Comparison of ENCODE assay signal across 8 cellular contexts in the genomic region with DNA sequence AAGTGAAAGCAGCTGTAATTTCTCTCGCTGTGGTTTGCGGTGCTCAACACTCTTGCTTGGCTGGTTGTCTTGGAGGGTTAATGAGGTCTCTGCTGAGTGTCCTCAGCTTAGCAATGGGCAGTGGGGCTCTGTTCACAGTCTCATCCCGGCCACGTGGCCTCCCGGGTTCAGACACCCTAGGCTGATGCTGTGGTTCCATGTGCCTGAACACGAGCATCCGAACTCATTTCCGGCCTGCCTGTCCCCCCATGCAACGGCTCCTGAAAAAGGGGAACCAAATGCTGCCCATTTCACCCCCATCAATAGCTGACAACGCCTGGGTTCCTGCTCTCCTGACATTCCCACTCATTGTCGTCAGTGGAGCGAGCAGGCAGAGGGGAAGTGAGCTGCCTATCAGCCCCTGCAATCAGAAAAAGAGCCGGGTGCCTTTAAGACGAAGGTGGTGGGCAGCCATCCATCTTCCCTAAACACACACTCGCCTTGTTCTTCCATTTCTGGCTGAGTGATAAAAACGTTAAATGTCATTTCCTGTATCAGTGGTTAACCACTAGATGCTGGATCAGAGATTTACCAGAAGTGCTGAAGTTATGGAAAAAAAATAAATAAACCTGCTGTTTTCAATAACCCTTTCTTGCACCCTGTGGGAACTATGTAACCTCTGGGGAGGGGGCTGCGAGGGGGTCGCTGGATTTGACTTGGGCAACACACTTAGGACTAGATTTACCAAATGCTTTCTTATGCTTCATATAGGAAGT.
DNase-seq lines count a peak whose midpoint lies in the region; ATAC-seq, FAIRE-seq and TF ChIP-seq lines count a peak whose summit lies in the region.

No MANE protein-coding gene starts in this region.

- H2AFZ ChIP-seq in HepG2 (ENCODE audit: low read length) (no peak overlapping the region), mesenchymal stem cell (ENCODE audit: low read depth, low read length) (no peak overlapping the region)

- H3K4me2 ChIP-seq in HepG2 (ENCODE audit: low read depth, low read length) (no peak overlapping the region), mesenchymal stem cell (ENCODE audit: low read length, poor library complexity, severe bottlenecking) (no peak overlapping the region)

- no peaks in the 10 kb centered on the region for H3K4me1 ChIP-seq in liver (ENCODE audit: control insufficient read depth in 4 of 4, insufficient read depth in 4 of 4, low read length in 3 of 4)
- H3K4me1 ChIP-seq in HepG2 (ENCODE audit: insufficient read depth, low read length) = no peaks in the 10 kb centered on the region
- peaks cover 21% of the 10 kb centered on the region for H3K4me1 ChIP-seq in mesenchymal stem cell (ENCODE audit: control insufficient read depth, insufficient read depth, low read depth, low read length)

- no peak overlapping the region for H3K23ac ChIP-seq in mesenchymal stem cell (ENCODE audit: low read length in 2 of 2)

- H3K9me3 Mint-ChIP-seq in stimulated activated naive B cell treated with anti-CD40 and anti-IgM and Interleukin-4, amounts not matched to agents 10 μg/mL and 1 μg/mL and 100 μg/mL, for 72 hours = peaks cover 2 to 4% of the 10 kb centered on the region in 2 donors

- H2AK5ac ChIP-seq in mesenchymal stem cell (ENCODE audit: low read length, severe bottlenecking) = peak overlapping the region; percentile 12

- peak overlapping the region; percentile 28 to 99 for H2BK12ac ChIP-seq in mesenchymal stem cell (ENCODE audit: low read length in 2 of 2)

- TF ChIP-seq POLR2A in HepG2 (IDR thresholded peaks at IDR 0.05; ENCODE audit: insufficient read depth in 1 of 2, low read depth in 2 of 2, low read length in 2 of 2) = no peak

- no peak overlapping the region for H2BK5ac ChIP-seq in mesenchymal stem cell (ENCODE audit: low read depth, low read length, poor library complexity, severe bottlenecking)

- no peak overlapping the region for H2BK15ac ChIP-seq in mesenchymal stem cell (ENCODE audit: low read depth, poor library complexity, severe bottlenecking)

- H3K27me3 ChIP-seq in liver (ENCODE audit: control insufficient read depth in 4 of 4, insufficient read depth in 4 of 4, low read length in 3 of 4) (no peaks in the 10 kb centered on the region), HepG2 (ENCODE audit: control insufficient read depth in 1 of 2, insufficient read depth in 2 of 2, low read length in 2 of 2) (peaks cover 4 to 28% of the 10 kb centered on the region in 2 experiments; a peak in 3 of 5 replicates), mesenchymal stem cell (ENCODE audit: control insufficient read depth in 1 of 2, insufficient read depth in 1 of 2, low read length in 2 of 2) (no peaks in the 10 kb centered on the region)

- DNase-seq in HepG2 (ENCODE audit: low spot score) (no peak), T-helper 2 cell (peak in 4 of 5 experiments; percentile 40 to 92 (median 62)), caudate nucleus (lab: John Stamatoyannopoulos, UW) (peak in 35 of 61 donors; percentile 6 to 65 (median 29)), mesenchymal stem cell (peak; percentile 62), SHP77 treated with DMSO at 0.1 percent for 48 hours (lab: John Stamatoyannopoulos, UW) (no peak)
- peak; percentile 76 for DNase-seq in stimulated activated naive B cell treated with anti-CD40 and anti-IgM and Interleukin-4, amounts not matched to agents 10 μg/mL and 1 μg/mL and 100 μg/mL, for 72 hours

- no TSS peak for BruUV-seq in HepG2 (replicated peaks; lab: Mats Ljungman, UMichigan)

- TF ChIP-seq RAD21 in liver (IDR thresholded peaks at IDR 0.05) (peak in 1 of 2 donors; percentile 11), HepG2 (CRISPR knock-in tag; IDR thresholded peaks at IDR 0.05) (no peak)

- peak overlapping the region; percentile 80 for H4K91ac ChIP-seq in mesenchymal stem cell (ENCODE audit: low read length)

- H3K9me3 ChIP-seq in liver (ENCODE audit: control insufficient read depth in 4 of 4, low read length in 3 of 4) (no peaks in the 10 kb centered on the region), HepG2 (ENCODE audit: low read length) (no peaks in the 10 kb centered on the region), mesenchymal stem cell (ENCODE audit: control insufficient read depth, low read length) (no peaks in the 10 kb centered on the region)

- intact Hi-C loops in HepG2 (cut with micrococcal nuclease; ENCODE audit: unreplicated experiment) = no loop called here

- peak overlapping the region in 1 of 2 experiments; percentile 58 for H3K14ac ChIP-seq in mesenchymal stem cell (ENCODE audit: low read length in 2 of 2)

- WGBS in liver = 60% methylated on average over 18 of the region's 18 CpGs
- 37% methylated on average over 10 of the region's 18 CpGs for WGBS in HepG2 (ENCODE audit: low lambda C conversion rate)
- 50% methylated on average over 16 of the region's 18 CpGs for WGBS in mesenchymal stem cell

- H3K4me3 ChIP-seq in liver (ENCODE audit: low read depth in 1 of 3, low read length in 3 of 3) (no peak overlapping the region), HepG2 (replicated peaks in 1 of 3; ENCODE audit: insufficient read depth in 1 of 3, low read depth in 2 of 3, low read length in 3 of 3) (no peak overlapping the region), mesenchymal stem cell (ENCODE audit: insufficient read depth in 1 of 2, low read depth in 1 of 2, low read length in 2 of 2) (peak overlapping the region in 1 of 2 experiments; percentile 45)

- peaks cover 54 to 61% of the 10 kb centered on the region in 2 donors for H3K4me1 Mint-ChIP-seq in stimulated activated naive B cell treated with anti-CD40 and anti-IgM and Interleukin-4, amounts not matched to agents 10 μg/mL and 1 μg/mL and 100 μg/mL, for 72 hours

- TF ChIP-seq CTCF in liver (IDR thresholded peaks at IDR 0.05; ENCODE audit: low read depth, low read length, missing input control) (no peak), HepG2 (CRISPR knock-in tag; IDR thresholded peaks at IDR 0.05) (no peak)

- H3K27ac ChIP-seq in liver (ENCODE audit: low read depth in 1 of 2, low read length in 2 of 2) (no peak overlapping the region), HepG2 (ENCODE audit: extremely low read length, insufficient read depth, low read length) (no peak overlapping the region), caudate nucleus (ENCODE audit: low read depth, low read length) (peak overlapping the region; percentile 47), mesenchymal stem cell (ENCODE audit: low read length, poor library complexity, severe bottlenecking) (peak overlapping the region; percentile 78)

- in situ Hi-C loops in HepG2 (cut with HindIII; ENCODE audit: extremely low pct_ligation_motif_present, low pct_unique_long_range_greater_than_20kb) = no loop called here

- H3K36me3 Mint-ChIP-seq in stimulated activated naive B cell treated with anti-CD40 and anti-IgM and Interleukin-4, amounts not matched to agents 10 μg/mL and 1 μg/mL and 100 μg/mL, for 72 hours = peaks cover 0 to 4% of the 10 kb centered on the region in 2 donors

- H4K20me1 ChIP-seq in HepG2 (ENCODE audit: insufficient read depth, low read length) = no peaks in the 10 kb centered on the region

- H3K79me2 ChIP-seq in HepG2 (ENCODE audit: insufficient read depth, low read length) = no peaks in the 10 kb centered on the region

- peak overlapping the region; percentile 21 for H2BK120ac ChIP-seq in mesenchymal stem cell (ENCODE audit: low read depth, low read length)

- POLR2A ChIA-PET in HepG2 (lab: Yijun Ruan, JAX) = no interaction called here

- H3K9ac ChIP-seq in liver (ENCODE audit: low read depth in 1 of 2, low read length in 2 of 2) (no peak overlapping the region), HepG2 (ENCODE audit: insufficient read depth, low read depth, low read length) (no peak overlapping the region), mesenchymal stem cell (ENCODE audit: low read length) (peak overlapping the region; percentile 8)

- no peak for ATAC-seq in HepG2
- ATAC-seq in HG03342 (IDR thresholded peaks at IDR 0.05; ENCODE audit: unreplicated experiment) = peak; percentile 47
- peak; percentile 73 to 77 for ATAC-seq in stimulated activated naive B cell treated with anti-CD40 and anti-IgM and Interleukin-4, amounts not matched to agents 10 μg/mL and 1 μg/mL and 100 μg/mL, for 72 hours (replicated peaks)

- H3K27ac Mint-ChIP-seq in stimulated activated naive B cell treated with anti-CD40 and anti-IgM and Interleukin-4, amounts not matched to agents 10 μg/mL and 1 μg/mL and 100 μg/mL, for 72 hours = peak overlapping the region; percentile 93

- H3K36me3 ChIP-seq in liver (ENCODE audit: control insufficient read depth in 4 of 4, insufficient read depth in 3 of 4, low read depth in 1 of 4, low read length in 3 of 4) (no peaks in the 10 kb centered on the region), HepG2 (replicated peaks in 1 of 2; ENCODE audit: control insufficient read depth in 1 of 2, insufficient read depth in 2 of 2, low read length in 2 of 2) (no peaks in the 10 kb centered on the region), mesenchymal stem cell (ENCODE audit: control insufficient read depth in 1 of 2, insufficient read depth in 2 of 2, low read depth in 1 of 2, low read length in 2 of 2) (no peaks in the 10 kb centered on the region)

- peak overlapping the region; percentile 8 to 44 for H3K18ac ChIP-seq in mesenchymal stem cell (ENCODE audit: low read depth in 1 of 2, low read length in 2 of 2)

- TF ChIP-seq EP300 in HepG2 (IDR thresholded peaks at IDR 0.05; ENCODE audit: low read depth in 2 of 2, low read length in 2 of 2) (no peak), HepG2 (CRISPR knock-in tag; IDR thresholded peaks at IDR 0.05; ENCODE audit: borderline replicate concordance) (no peak)

- H3K27me3 Mint-ChIP-seq in stimulated activated naive B cell treated with anti-CD40 and anti-IgM and Interleukin-4, amounts not matched to agents 10 μg/mL and 1 μg/mL and 100 μg/mL, for 72 hours = peaks cover 0 to 4% of the 10 kb centered on the region in 2 donors

- peak overlapping the region; percentile 71 for H4K8ac ChIP-seq in mesenchymal stem cell (ENCODE audit: low read length)

- H3K4me3 Mint-ChIP-seq in stimulated activated naive B cell treated with anti-CD40 and anti-IgM and Interleukin-4, amounts not matched to agents 10 μg/mL and 1 μg/mL and 100 μg/mL, for 72 hours = peak overlapping the region; percentile 77 to 79

- CTCF ChIA-PET in HepG2 (lab: Yijun Ruan, JAX; ENCODE audit: low intra/inter-chr PET ratio, low total read pairs) = no interaction called here

- H3K79me1 ChIP-seq in mesenchymal stem cell (replicated peaks; ENCODE audit: low read length, poor library complexity, severe bottlenecking) = no peaks in the 10 kb centered on the region

- H3K4ac ChIP-seq in mesenchymal stem cell (ENCODE audit: low read depth in 1 of 2, low read length in 2 of 2) = peak overlapping the region; percentile 79 to 95

- FAIRE-seq in HepG2 (lab: Jason Lieb, UNC) = no peak

TF ChIP-seq in liver, 16 proteins besides CTCF, POLR2A, EP300 and RAD21 (continues in another document):
- TF ChIP-seq JUND (IDR thresholded peaks at IDR 0.05) = no peak

TF ChIP-seq in HepG2, 621 proteins besides CTCF, POLR2A, EP300 and RAD21 (continues in another document):
- TF ChIP-seq SUZ12 (IDR thresholded peaks at IDR 0.05; ENCODE audit: low read depth, low read length) (no peak), SRSF1 (optimal IDR thresholded peaks at IDR 0.05; ENCODE audit: low read depth, low read length) (no peak), YEATS2 (CRISPR knock-in tag; IDR thresholded peaks at IDR 0.05; ENCODE audit: borderline replicate concordance) (no peak)

Comparison
In these comparisons a context has a peak if more than half of its experiments do, and no peak if none do; other contexts are left out.
1. H3K27ac ChIP-seq: peak in caudate nucleus (single experiment) and mesenchymal stem cell (single experiment); none in liver (0 of 2) and HepG2 (single experiment).
2. DNase-seq: peak in T-helper 2 cell (4 of 5), caudate nucleus (35 of 61), mesenchymal stem cell (single experiment) and stimulated activated naive B cell treated with anti-CD40 and anti-IgM and Interleukin-4, amounts not matched to agents 10 μg/mL and 1 μg/mL and 100 μg/mL, for 72 hours (single experiment); none in HepG2 (single experiment) and SHP77 treated with DMSO at 0.1 percent for 48 hours (single experiment).